In genomic region chr3:152350139-152350538, GRCh38 we compare ENCODE assay signal across 22 cellular contexts.
DNase-seq lines count a peak whose midpoint lies in the region; FAIRE-seq and TF ChIP-seq lines count a peak whose summit lies in the region.
"Had no signal": no experiment of that assay in that cellular context is flagged by ENCODE, and none has a peak within 500 bp of the region (broad histone marks: within the 10 kb centered on the region; RNA-seq: fewer than 3 reads in every experiment).

No MANE protein-coding gene starts in this region.

- DNase-seq in PC-9 (no peak), fibroblast of lung (ENCODE audit: low read depth in 2 of 2) (peak in 1 of 2 donors; percentile 43), small intestine (no peak), anterior cingulate cortex (lab: John Stamatoyannopoulos, UW) (no peak), NCI-H524 treated with DMSO at 0.1 percent for 48 hours (lab: John Stamatoyannopoulos, UW) (no peak), HFFc6 (no peak)
- DNase-seq: activated CD4-positive, alpha-beta memory T cell treated with anti-CD3 and anti-CD28 coated beads, Interleukin-2, amount 10 ng/mL, durations not matched to agents 7 days and 5 days; central memory CD4-positive, alpha-beta T cell; DMS53; effector CD4-positive, alpha-beta T cell; hypothalamus; left colon; NCI-H187 treated with DMSO at 0.1 percent for 48 hours; ovary; spleen; trophoblast cell had no signal

- in situ Hi-C loops in GM18951 (cut with MboI; ENCODE audit: low sequenced_read_pairs, unreplicated experiment) = no loop called here

- H3K27ac ChIP-seq in PC-9 (peak overlapping the region; percentile 2; the same call in 1 of the 2 replicates), fibroblast of lung (ENCODE audit: insufficient read depth, low read length) (no peak overlapping the region), small intestine (ENCODE audit: low read depth in 1 of 2, low read length in 1 of 2) (no peak overlapping the region)
- H3K27ac ChIP-seq: C4-2B, ovary had no signal

- H3K4me2 ChIP-seq in PC-9 (no peak overlapping the region), fibroblast of lung (ENCODE audit: extremely low read depth, insufficient read depth, low read length) (peak overlapping the region; percentile 15), skeletal muscle satellite cell (ENCODE audit: low read length) (peak overlapping the region; percentile 44)

- no TSS peak for BruUV-seq in PC-9 (replicated peaks; lab: Mats Ljungman, UMichigan)

- POLR2A ChIA-PET in PC-9 (lab: Charles Lee; ENCODE audit: unreplicated experiment) = interaction anchor here (0.6 kb wide), 1 partner anchor 81 kb away, joined by 20 read pairs; no protein-coding TSS in a partner anchor

- H3K9me3 ChIP-seq in PC-9 (ENCODE audit: insufficient read depth, low read depth) (peaks cover 5% of the 10 kb centered on the region; the same call in 1 of the 2 replicates), fibroblast of lung (ENCODE audit: control insufficient read depth, insufficient read depth, low read depth, low read length) (no peaks in the 10 kb centered on the region), skeletal muscle satellite cell (replicated peaks; ENCODE audit: low read length) (no peaks in the 10 kb centered on the region), small intestine (ENCODE audit: control insufficient read depth, low read depth) (no peaks in the 10 kb centered on the region)
- H3K9me3 ChIP-seq: ovary, spleen had no signal

- H3K4me1 Mint-ChIP-seq in HFFc6 (ENCODE audit: low read depth) = peaks cover 37% of the 10 kb centered on the region

- H3F3A ChIP-seq in PC-9 (ENCODE audit: insufficient read depth, low read depth) = no peaks in the 10 kb centered on the region

- H4K20me1 ChIP-seq in PC-9 (ENCODE audit: insufficient read depth) = no peaks in the 10 kb centered on the region
- no peaks in the 10 kb centered on the region for H4K20me1 ChIP-seq in fibroblast of lung (ENCODE audit: control insufficient read depth, extremely low read depth, insufficient read depth, low read length)

- H3K79me2 ChIP-seq in PC-9 (ENCODE audit: low read depth) = peaks cover 64% of the 10 kb centered on the region
- H3K79me2 ChIP-seq in fibroblast of lung (ENCODE audit: control insufficient read depth, insufficient read depth, low read length) = peaks cover 81% of the 10 kb centered on the region

- H3K9ac ChIP-seq in fibroblast of lung (ENCODE audit: insufficient read depth, low read length) = no peak overlapping the region
- H3K9ac ChIP-seq in skeletal muscle satellite cell (ENCODE audit: low read depth, low read length) = peak overlapping the region; percentile 3

- H3K36me3 Mint-ChIP-seq in HFFc6 (ENCODE audit: low read depth) = peaks cover 41% of the 10 kb centered on the region

- no peak overlapping the region for H2AFZ ChIP-seq in PC-9
- no peak overlapping the region for H2AFZ ChIP-seq in fibroblast of lung (ENCODE audit: low read length)

- H3K27me3 Mint-ChIP-seq in HFFc6 (ENCODE audit: insufficient read depth) = peaks cover 3% of the 10 kb centered on the region; the same call in 1 of the 2 replicates
- H3K27me3 Mint-ChIP-seq: activated CD4-positive, alpha-beta memory T cell treated with anti-CD3 and anti-CD28 coated beads, Interleukin-2, amount 10 ng/mL, durations not matched to agents 7 days and 5 days; stimulated activated memory B cell treated with anti-CD40 and anti-IgM and Interleukin-4, amounts not matched to agents 10 μg/mL and 1 μg/mL and 100 μg/mL, for 72 hours had no signal

- intact Hi-C loops in PC-9 (cut with micrococcal nuclease; ENCODE audit: unreplicated experiment) = no loop called here

- peaks cover 14% of the 10 kb centered on the region; the same call in 1 of the 2 replicates for H3K36me3 ChIP-seq in PC-9 (ENCODE audit: low read depth)
- no peaks in the 10 kb centered on the region for H3K36me3 ChIP-seq in fibroblast of lung (ENCODE audit: control insufficient read depth, insufficient read depth, low read length)
- H3K36me3 ChIP-seq in skeletal muscle satellite cell (ENCODE audit: insufficient read depth, low read length) = peaks cover 4% of the 10 kb centered on the region
- H3K36me3 ChIP-seq in small intestine (ENCODE audit: control insufficient read depth in 2 of 2, insufficient read depth in 2 of 2, low read length in 2 of 2) = peaks cover 0 to 2% of the 10 kb centered on the region in 2 donors
- H3K36me3 ChIP-seq: ovary had no signal

- no peak for TF ChIP-seq CTCF in PC-9 (conservative IDR thresholded peaks at IDR 0.05)
- no peak for TF ChIP-seq CTCF in fibroblast of lung (conservative IDR thresholded peaks at IDR 0.05 in 1 of 2, IDR thresholded peaks at IDR 0.05 in 1 of 2; ENCODE audit: low read depth in 1 of 2, low read length in 2 of 2)
- TF ChIP-seq CTCF in HFFc6 (IDR thresholded peaks at IDR 0.05) = no peak

- H3K4me3 ChIP-seq in PC-9 = no peak overlapping the region
- H3K4me3 ChIP-seq in fibroblast of lung (replicated peaks in 1 of 4; ENCODE audit: control extremely low read depth in 1 of 4, insufficient read depth in 1 of 4, low read depth in 3 of 4, low read length in 4 of 4) = no peak overlapping the region
- H3K4me3 ChIP-seq in skeletal muscle satellite cell (ENCODE audit: low read length) = no peak overlapping the region
- H3K4me3 ChIP-seq in small intestine (ENCODE audit: low read depth in 1 of 2, low read length in 2 of 2) = no peak overlapping the region
- H3K4me3 ChIP-seq: ovary, SK-N-MC, spleen had no signal

- H3K9me2 ChIP-seq in PC-9 (ENCODE audit: insufficient read depth) = no peaks in the 10 kb centered on the region

- FAIRE-seq in small intestine (lab: Jason Lieb, UNC) = no peak

- no peaks in the 10 kb centered on the region for H3K9me3 Mint-ChIP-seq in HFFc6
- H3K9me3 Mint-ChIP-seq: activated CD4-positive, alpha-beta memory T cell treated with anti-CD3 and anti-CD28 coated beads, Interleukin-2, amount 10 ng/mL, durations not matched to agents 7 days and 5 days; activated T-helper 1 cell treated with anti-CD3 and anti-CD28 coated beads, Interleukin-12 subunit alpha, Interleukin-12 subunit beta, Interleukin-2, Interleukin-4 antibody, amounts not matched to agents 30 ng/mL and 10 ng/mL and 1 ng/mL, durations not matched to agents 14 hours and 24 hours and 36 hours; stimulated activated memory B cell treated with anti-CD40 and anti-IgM and Interleukin-4, amounts not matched to agents 10 μg/mL and 1 μg/mL and 100 μg/mL, for 72 hours had no signal

- no peak overlapping the region for H3K27ac Mint-ChIP-seq in HFFc6
- H3K27ac Mint-ChIP-seq: activated CD4-positive, alpha-beta memory T cell treated with anti-CD3 and anti-CD28 coated beads, Interleukin-2, amount 10 ng/mL, durations not matched to agents 7 days and 5 days; activated T-helper 1 cell treated with anti-CD3 and anti-CD28 coated beads, Interleukin-12 subunit alpha, Interleukin-12 subunit beta, Interleukin-2, Interleukin-4 antibody, amounts not matched to agents 30 ng/mL and 10 ng/mL and 1 ng/mL, durations not matched to agents 14 hours and 24 hours and 36 hours; stimulated activated memory B cell treated with anti-CD40 and anti-IgM and Interleukin-4, amounts not matched to agents 10 μg/mL and 1 μg/mL and 100 μg/mL, for 72 hours had no signal

- peaks cover 22% of the 10 kb centered on the region for H3K4me1 ChIP-seq in PC-9 (replicated peaks; ENCODE audit: insufficient read depth)
- H3K4me1 ChIP-seq in fibroblast of lung (ENCODE audit: control insufficient read depth, extremely low read depth, insufficient read depth, low read length) = peaks cover 15% of the 10 kb centered on the region
- H3K4me1 ChIP-seq in skeletal muscle satellite cell (ENCODE audit: control insufficient read depth, insufficient read depth, low read length) = peaks cover 48% of the 10 kb centered on the region
- peaks cover 0 to 10% of the 10 kb centered on the region in 2 donors for H3K4me1 ChIP-seq in small intestine (ENCODE audit: control insufficient read depth in 2 of 2, insufficient read depth in 1 of 2, low read depth in 1 of 2, low read length in 1 of 2)

- H3K4me3 Mint-ChIP-seq in HFFc6 = no peak overlapping the region
- H3K4me3 Mint-ChIP-seq: activated CD4-positive, alpha-beta memory T cell treated with anti-CD3 and anti-CD28 coated beads, Interleukin-2, amount 10 ng/mL, durations not matched to agents 7 days and 5 days; activated T-helper 1 cell treated with anti-CD3 and anti-CD28 coated beads, Interleukin-12 subunit alpha, Interleukin-12 subunit beta, Interleukin-2, Interleukin-4 antibody, amounts not matched to agents 30 ng/mL and 10 ng/mL and 1 ng/mL, durations not matched to agents 14 hours and 24 hours and 36 hours; stimulated activated memory B cell treated with anti-CD40 and anti-IgM and Interleukin-4, amounts not matched to agents 10 μg/mL and 1 μg/mL and 100 μg/mL, for 72 hours had no signal

- TF ChIP-seq POLR2A in GM18951 (IDR thresholded peaks at IDR 0.05; ENCODE audit: extremely low read depth, insufficient read depth, insufficient read length) = peak; percentile 10

- no peaks in the 10 kb centered on the region for H3K27me3 ChIP-seq in PC-9 (ENCODE audit: insufficient read depth, low read depth)
- H3K27me3 ChIP-seq in fibroblast of lung (ENCODE audit: control insufficient read depth, insufficient read depth, low read length) = no peaks in the 10 kb centered on the region
- no peaks in the 10 kb centered on the region for H3K27me3 ChIP-seq in skeletal muscle satellite cell (ENCODE audit: control insufficient read depth, insufficient read depth, low read length)
- H3K27me3 ChIP-seq in small intestine (ENCODE audit: control insufficient read depth in 2 of 2, insufficient read depth in 2 of 2, low read length in 2 of 2) = no peaks in the 10 kb centered on the region
- H3K27me3 ChIP-seq: ovary, spleen had no signal

- CTCF ChIA-PET in PC-9 (lab: Charles Lee) = no interaction called here
